14 cellular contexts compared by ENCODE assay signal in the genomic region with DNA sequence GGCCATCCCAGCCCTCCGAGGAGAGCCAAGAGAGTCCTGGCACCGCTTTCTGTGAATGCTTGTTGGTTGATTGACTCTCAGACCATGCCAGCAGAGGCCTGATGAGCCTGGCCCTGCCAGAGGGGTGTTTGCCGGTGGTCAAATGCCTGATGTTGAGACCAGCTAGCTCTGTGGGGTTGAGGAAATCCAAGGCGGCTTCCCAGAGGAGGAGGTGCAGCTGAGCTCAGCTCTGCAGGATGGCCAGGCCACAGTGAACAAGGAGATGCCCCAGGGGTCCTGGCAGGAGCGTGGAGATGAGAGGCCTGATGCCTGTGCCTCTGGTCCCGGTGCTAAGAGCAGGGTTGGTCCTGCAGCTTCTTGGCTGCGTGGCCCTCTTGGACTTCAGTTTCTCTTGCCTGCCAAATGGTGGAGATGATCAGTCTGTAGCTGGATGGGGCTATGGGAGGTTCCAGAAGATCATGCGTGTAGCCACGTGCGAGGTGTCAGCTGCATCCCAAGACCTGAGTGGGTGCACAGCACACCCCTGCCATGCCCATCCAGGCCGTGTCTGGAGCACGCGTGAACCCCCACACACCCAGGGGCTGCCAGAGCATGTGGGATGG. TPM values are rescaled to one million over a fixed set of nuclear protein-coding genes. Genes with fewer than 3 reads are reported as not detected.
A peak's percentile ranks its signal among the peaks of the same experiment; 100 is the strongest.
DNase-seq lines count a peak whose midpoint lies in the region; ATAC-seq and TF ChIP-seq lines count a peak whose summit lies in the region.
"Had no signal": no experiment of that assay in that cellular context is flagged by ENCODE, and none has a peak within 500 bp of the region (broad histone marks: within the 10 kb centered on the region; RNA-seq: fewer than 3 reads in every experiment).

No MANE protein-coding gene starts in this region.

- H3K36me3 Mint-ChIP-seq in activated T-helper 17 cell treated with anti-CD3 and anti-CD28 coated beads, Interleukin-2, amount 50 U/mL, for 72 hours (ENCODE audit: low read depth): peaks cover 6% of the 10 kb centered on the region

- H3K27me3 ChIP-seq in heart left ventricle (no peaks in the 10 kb centered on the region), gastrocnemius medialis (no peaks in the 10 kb centered on the region)

- no peaks in the 10 kb centered on the region for H3K9me3 Mint-ChIP-seq in activated T-helper 17 cell treated with anti-CD3 and anti-CD28 coated beads, Interleukin-2, amount 50 U/mL, for 72 hours
- H3K9me3 Mint-ChIP-seq: IgD-negative memory B cell, type B pancreatic cell had no signal

- no peak for ATAC-seq in activated T-helper 17 cell treated with anti-CD3 and anti-CD28 coated beads, Interleukin-2, amount 50 U/mL, for 72 hours (replicated peaks)
- ATAC-seq in heart left ventricle (peak in 3 of 4 donors; percentile 4 to 14 (median 4)), gastrocnemius medialis (peak; percentile 43 to 45)

- peaks cover 0 to 33% (median 12%) of the 10 kb centered on the region in 9 donors for H3K36me3 ChIP-seq in heart left ventricle
- H3K36me3 ChIP-seq in gastrocnemius medialis: peaks cover 0 to 9% of the 10 kb centered on the region in 2 donors

- peaks cover 4 to 86% (median 66%) of the 10 kb centered on the region in 12 donors for H3K4me1 ChIP-seq in heart left ventricle
- H3K4me1 ChIP-seq in gastrocnemius medialis: peaks cover 77 to 90% of the 10 kb centered on the region in 2 donors

- peak overlapping the region in 11 of 12 donors; percentile 18 to 100 (median 76) for H3K27ac ChIP-seq in heart left ventricle
- H3K27ac ChIP-seq in gastrocnemius medialis: peak overlapping the region; percentile 98 to 100 (median 98)

- in situ Hi-C loops in gastrocnemius medialis (cut with MboI; ENCODE audit: low sequenced_read_pairs in 4 of 4): no loop called here

- TF ChIP-seq CTCF in heart left ventricle (IDR thresholded peaks at IDR 0.05) (no peak), gastrocnemius medialis (IDR thresholded peaks at IDR 0.05 in 4 of 5, conservative IDR thresholded peaks at IDR 0.05 in 1 of 5) (no peak)

- H3K4me3 Mint-ChIP-seq in activated T-helper 17 cell treated with anti-CD3 and anti-CD28 coated beads, Interleukin-2, amount 50 U/mL, for 72 hours: peak overlapping the region; percentile 33
- H3K4me3 Mint-ChIP-seq: IgD-negative memory B cell, type B pancreatic cell had no signal

- H3K4me1 Mint-ChIP-seq in activated T-helper 17 cell treated with anti-CD3 and anti-CD28 coated beads, Interleukin-2, amount 50 U/mL, for 72 hours: peaks cover 11% of the 10 kb centered on the region

- no peaks in the 10 kb centered on the region for H3K27me3 Mint-ChIP-seq in activated T-helper 17 cell treated with anti-CD3 and anti-CD28 coated beads, Interleukin-2, amount 50 U/mL, for 72 hours
- H3K27me3 Mint-ChIP-seq: IgD-negative memory B cell had no signal

- TF ChIP-seq POLR2A in heart left ventricle (IDR thresholded peaks at IDR 0.05) (no peak), gastrocnemius medialis (IDR thresholded peaks at IDR 0.05) (peak; percentile 4 to 30)

- H3K4me3 ChIP-seq in heart left ventricle (no peak overlapping the region), gastrocnemius medialis (peak overlapping the region in 3 of 4 donors; percentile 6 to 9 (median 8))

- intact Hi-C loops in heart left ventricle (cut with DNase I) (no loop called here), gastrocnemius medialis (cut with DNase I; ENCODE audit: low total_unique reads) (loop anchor here (2.0 kb wide), 1 partner anchor 14 kb away; no protein-coding TSS in a partner anchor)

- H3K27ac Mint-ChIP-seq in activated T-helper 17 cell treated with anti-CD3 and anti-CD28 coated beads, Interleukin-2, amount 50 U/mL, for 72 hours: peak overlapping the region; percentile 79
- H3K27ac Mint-ChIP-seq: IgD-negative memory B cell, progenitor cell of endocrine pancreas had no signal

- DNase-seq in AG08395 (ENCODE audit: low spot score) (peak; percentile 33), heart left ventricle (peak in 2 of 5 donors; percentile 56 to 80), gastrocnemius medialis (peak; percentile 72 to 91), NCI-H146 treated with DMSO at 0.1 percent for 48 hours (lab: John Stamatoyannopoulos, UW; ENCODE audit: unreplicated experiment) (no peak), NCI-H2107 treated with DMSO at 0.1 percent for 48 hours (lab: John Stamatoyannopoulos, UW; ENCODE audit: unreplicated experiment) (no peak)
- DNase-seq in activated T-cell treated with anti-CD3 and anti-CD28 coated beads, Interleukin-2, amount 50 U/mL, for 48 hours: no peak
- DNase-seq in stimulated activated CD4-positive, alpha-beta T cell treated with anti-CD3 and anti-CD28 coated beads, Interleukin-1b, Interleukin-23, amount 100 ng/mL, for 48 hours: no peak
- DNase-seq: NCI-H1417 treated with DMSO at 0.1 percent for 48 hours, NCI-H774, SHP77 treated with DMSO at 0.1 percent for 48 hours had no signal

- H3K9me3 ChIP-seq in heart left ventricle: no peaks in the 10 kb centered on the region
- H3K9me3 ChIP-seq in gastrocnemius medialis: no peaks in the 10 kb centered on the region

- 55 to 65% (median 60%) methylated on average over 13 of the region's 13 CpGs for WGBS in heart left ventricle, 4 donors

RNA-seq across cellular contexts. Expression of a gene that starts 16.8 kb away (rescaled TPM):
- 10 to 100 TPM; 16.7 to 18.1 TPM for total RNA-seq in activated T-helper 17 cell treated with anti-CD3 and anti-CD28 coated beads, Interleukin-2, amount 50 U/mL, for 72 hours
- total RNA-seq in heart left ventricle (100 to 1,000 TPM; 107 to 267 (median 155) TPM), gastrocnemius medialis (100 to 1,000 TPM in 3 of 4 donors, 10 to 100 TPM in 1; 90.2 to 403 (median 348) TPM)
- polyA plus RNA-seq in heart left ventricle: 100 to 1,000 TPM; 159 to 192 TPM

Comparison
In these comparisons a context has a peak if more than half of its experiments do, and no peak if none do; other contexts are left out.
1. DNase-seq: peak in AG08395 (single experiment) and gastrocnemius medialis (2 of 2); none in activated T-cell treated with anti-CD3 and anti-CD28 coated beads, Interleukin-2, amount 50 U/mL, for 48 hours (0 of 2), NCI-H146 treated with DMSO at 0.1 percent for 48 hours (single experiment), stimulated activated CD4-positive, alpha-beta T cell treated with anti-CD3 and anti-CD28 coated beads, Interleukin-1b, Interleukin-23, amount 100 ng/mL, for 48 hours (single experiment) and NCI-H2107 treated with DMSO at 0.1 percent for 48 hours (single experiment).
2. H3K4me3 ChIP-seq: peak in gastrocnemius medialis (3 of 4); none in heart left ventricle (0 of 12).
3. POLR2A ChIP-seq: peak in gastrocnemius medialis (2 of 2); none in heart left ventricle (0 of 2).
4. RNA of a gene that starts 16.8 kb away (total RNA-seq): 90.2 to 403 TPM in gastrocnemius medialis and 107 to 267 TPM in heart left ventricle; 16.7 to 18.1 TPM in activated T-helper 17 cell treated with anti-CD3 and anti-CD28 coated beads, Interleukin-2, amount 50 U/mL, for 72 hours; every median in the first group is over 4 times any median in the second.